In genomic region chr10:102416181-102417094, GRCh38 we compare ENCODE assay signal across 28 cellular contexts. TPM values are rescaled to one million over a fixed set of nuclear protein-coding genes. Genes with fewer than 3 reads are reported as not detected.
DNase-seq lines count a peak whose midpoint lies in the region; ATAC-seq, FAIRE-seq and TF ChIP-seq lines count a peak whose summit lies in the region.
"Had no signal": no experiment of that assay in that cellular context is flagged by ENCODE, and none has a peak within 500 bp of the region (broad histone marks: within the 10 kb centered on the region; RNA-seq: fewer than 3 reads in every experiment).

No MANE protein-coding gene starts in this region.

- no peak overlapping the region for H3K9ac ChIP-seq in neuronal stem cell (ENCODE audit: low read depth, low read length, poor library complexity)
- H3K9ac ChIP-seq: GM23248 had no signal

- TF ChIP-seq CTCF in D721Med (IDR thresholded peaks at IDR 0.05; ENCODE audit: insufficient read depth, missing control alignments) (no peak), glutamatergic neuron (IDR thresholded peaks at IDR 0.05; ENCODE audit: partially characterized antibody, unreplicated experiment) (no peak), nephron progenitor cell (IDR thresholded peaks at IDR 0.05) (no peak), adrenal gland (IDR thresholded peaks at IDR 0.05) (no peak)

- WGBS in neuronal stem cell (ENCODE audit: extremely low coverage in 2 of 2, insufficient read length in 2 of 2, insufficient replicate concordance in 1 of 2), 2 donors, result no CpG with 5 or more reads among the region's 30 CpGs
- WGBS in adrenal gland, 4 donors, result 72 to 81% (median 76%) methylated on average over 13 to 30 of the region's 30 CpGs

- H3K9me3 ChIP-seq in neuronal stem cell (replicated peaks in 1 of 2; ENCODE audit: control insufficient read depth in 2 of 2, insufficient read depth in 1 of 2, low read depth in 1 of 2, low read length in 2 of 2) (peaks cover 0 to under 1% of the 10 kb centered on the region in 2 donors), adrenal gland (replicated peaks in 1 of 3) (no peaks in the 10 kb centered on the region)
- H3K9me3 ChIP-seq: SJSA1 had no signal

- H3K4me1 Mint-ChIP-seq in glutamatergic neuron (ENCODE audit: low read depth, unreplicated experiment) (peaks cover 40% of the 10 kb centered on the region), nephron progenitor cell (peaks cover 28% of the 10 kb centered on the region)

- H3K4me2 ChIP-seq in neuronal stem cell (ENCODE audit: insufficient read depth, low read length, poor library complexity, severe bottlenecking), result no peak overlapping the region
- H3K4me2 ChIP-seq: PC-9 had no signal

- no peak overlapping the region for H2BK120ac ChIP-seq in neuronal stem cell (ENCODE audit: low read depth, low read length)

- H2BK15ac ChIP-seq in neuronal stem cell (ENCODE audit: low read length), result peak overlapping the region; percentile 3

- H3K36me3 Mint-ChIP-seq in glutamatergic neuron (ENCODE audit: unreplicated experiment) (no peaks in the 10 kb centered on the region), nephron progenitor cell (ENCODE audit: low read depth) (no peaks in the 10 kb centered on the region)
- H3K36me3 Mint-ChIP-seq: CD4-positive, CD25-positive, alpha-beta regulatory T cell had no signal

- H2AK5ac ChIP-seq in neuronal stem cell (ENCODE audit: low read depth, low read length), result no peak overlapping the region

- no peak overlapping the region for H4K91ac ChIP-seq in neuronal stem cell (ENCODE audit: low read depth, low read length, poor library complexity)

- no peak overlapping the region for H3K14ac ChIP-seq in neuronal stem cell (ENCODE audit: low read length)

- H3K4ac ChIP-seq in neuronal stem cell (ENCODE audit: low read length), result no peak overlapping the region

- no peak for ATAC-seq in Right ventricle myocardium inferior
- no peak for ATAC-seq in left ventricle myocardium superior

- H3K4me3 Mint-ChIP-seq in glutamatergic neuron (ENCODE audit: unreplicated experiment) (peak overlapping the region; percentile 77), nephron progenitor cell (no peak overlapping the region)

- H3K18ac ChIP-seq in neuronal stem cell (ENCODE audit: low read length), result no peak overlapping the region

- H3K9me3 Mint-ChIP-seq in glutamatergic neuron (ENCODE audit: unreplicated experiment) (peaks cover 15% of the 10 kb centered on the region), nephron progenitor cell (no peaks in the 10 kb centered on the region)
- H3K9me3 Mint-ChIP-seq: H9 had no signal

- H3K23ac ChIP-seq in neuronal stem cell (ENCODE audit: low read depth, low read length, poor library complexity), result no peak overlapping the region

- no peak overlapping the region for H2BK5ac ChIP-seq in neuronal stem cell (ENCODE audit: low read length)

- H2AFZ ChIP-seq in neuronal stem cell (ENCODE audit: low read length), result no peak overlapping the region
- H2AFZ ChIP-seq: GM23248, PC-9 had no signal

- H3K27me3 ChIP-seq in neuronal stem cell (ENCODE audit: control insufficient read depth in 3 of 3, insufficient read depth in 3 of 3, low read depth in 1 of 3, low read length in 3 of 3), result peaks cover 0 to 6% (median 0%) of the 10 kb centered on the region in 3 experiments
- peaks cover 16% of the 10 kb centered on the region for H3K27me3 ChIP-seq in adrenal gland

- no peak overlapping the region for H2BK12ac ChIP-seq in neuronal stem cell (ENCODE audit: low read length)

- H3K4me3 ChIP-seq in neuronal stem cell (ENCODE audit: low read length in 2 of 2) (no peak overlapping the region), adrenal gland (no peak overlapping the region)
- H3K4me3 ChIP-seq: GM23248, PC-9, SJSA1 had no signal

- DNase-seq in Right ventricle myocardium inferior (ENCODE audit: missing footprints) (peak; percentile 67), left ventricle myocardium superior (no peak), D721Med (ENCODE audit: insufficient read length, low spot score) (no peak), glutamatergic neuron (no peak), neuronal stem cell (ENCODE audit: low spot score) (no peak), cortex of kidney (lab: John Stamatoyannopoulos, UW) (no peak), nephron progenitor cell (no peak), adrenal gland (no peak)
- DNase-seq: CD4-positive, CD25-positive, alpha-beta regulatory T cell; DMS53; GM23248; H9; Karpas-422; NCI-H1092; NCI-H1417 treated with DMSO at 0.1 percent for 48 hours; NCI-H187; NCI-H524; NCI-H748 treated with DMSO at 0.1 percent for 48 hours; NK-92 treated with Interleukin-12 subunit alpha and Interleukin-12 subunit beta, amount 100 ng/mL, for 24 hours; PC-9; Right ventricle myocardium superior had no signal

- H3K27ac Mint-ChIP-seq in glutamatergic neuron (ENCODE audit: unreplicated experiment) (peak overlapping the region; percentile 84), nephron progenitor cell (no peak overlapping the region)
- H3K27ac Mint-ChIP-seq: CD4-positive, CD25-positive, alpha-beta regulatory T cell had no signal

- H3K27me3 Mint-ChIP-seq in glutamatergic neuron (ENCODE audit: unreplicated experiment) (peaks cover 15% of the 10 kb centered on the region), nephron progenitor cell (ENCODE audit: low read depth, poor library complexity) (peaks cover 78% of the 10 kb centered on the region)

- intact Hi-C loops in Right ventricle myocardium inferior (cut with DNase I), result no loop called here
- intact Hi-C loops in left ventricle myocardium superior (cut with micrococcal nuclease), result no loop called here
- intact Hi-C loops in adrenal gland (cut with DNase I), result no loop called here

- H3K27ac ChIP-seq in neuronal stem cell (replicated peaks; ENCODE audit: low read length) (no peak overlapping the region), adrenal gland (no peak overlapping the region)
- H3K27ac ChIP-seq: GM23248, PC-9, SJSA1 had no signal

- H3K79me1 ChIP-seq in neuronal stem cell (ENCODE audit: low read depth, low read length), result no peaks in the 10 kb centered on the region

- TF ChIP-seq POLR2A in adrenal gland (IDR thresholded peaks at IDR 0.05), result no peak

- peak; percentile 88 for FAIRE-seq in D721Med (lab: Jason Lieb, UNC)
- FAIRE-seq: GM18507 had no signal

- H4K8ac ChIP-seq in neuronal stem cell (ENCODE audit: low read depth, low read length), result no peak overlapping the region

- H3K4me1 ChIP-seq in neuronal stem cell (ENCODE audit: control insufficient read depth in 2 of 2, insufficient read depth in 1 of 2, low read depth in 1 of 2, low read length in 2 of 2), result peaks cover 37 to 48% of the 10 kb centered on the region in 2 donors
- peaks cover 15% of the 10 kb centered on the region in 2 donors for H3K4me1 ChIP-seq in adrenal gland (replicated peaks in 1 of 2)

- H3K36me3 ChIP-seq in neuronal stem cell (replicated peaks in 1 of 2; ENCODE audit: control insufficient read depth in 2 of 2, insufficient read depth in 2 of 2, low read length in 2 of 2) (peaks cover 0 to 13% of the 10 kb centered on the region in 2 donors), adrenal gland (replicated peaks in 1 of 2) (no peaks in the 10 kb centered on the region)
- H3K36me3 ChIP-seq: SJSA1 had no signal

RNA-seq across cellular contexts. Expression of gene PSD, which starts 2.1 kb away (rescaled TPM):
- total RNA-seq in Right ventricle myocardium inferior (0.49 TPM), left ventricle myocardium superior (0.50 TPM), glutamatergic neuron (ENCODE audit: unreplicated experiment) (88.5 TPM), adrenal gland (10 to 100 TPM in 1 of 8 donors, 1 to 10 TPM in 5, under 1 TPM in 1, not detected in 1; 0.54 to 10.6 (median 6.0) TPM)
- 2.4 TPM for polyA plus RNA-seq in neuronal stem cell (2013, experiment 1 of 2)
- polyA plus RNA-seq in neuronal stem cell (2013, experiment 2 of 2), result 1.9 TPM
- polyA plus RNA-seq in adrenal gland, result 10 to 100 TPM in 2 of 3 donors, 1 to 10 TPM in 1; 3.4 to 43.7 (median 10.4) TPM
- total RNA-seq: A172 had no signal

RNA-seq across cellular contexts. Expression of gene FBXL15, which starts 4.2 kb away (rescaled TPM):
- total RNA-seq in Right ventricle myocardium inferior, result 8.4 TPM
- 9.1 TPM for total RNA-seq in left ventricle myocardium superior
- 23.4 TPM for total RNA-seq in glutamatergic neuron (ENCODE audit: unreplicated experiment)
- 4.7 TPM for polyA plus RNA-seq in neuronal stem cell (2013, experiment 1 of 2)
- polyA plus RNA-seq in neuronal stem cell (2013, experiment 2 of 2), result 4.8 TPM
- 10 to 100 TPM; 21.6 to 61.9 (median 33.9) TPM for total RNA-seq in adrenal gland
- 10 to 100 TPM in 2 of 3 donors, 1 to 10 TPM in 1; 2.1 to 26.1 (median 25.5) TPM for polyA plus RNA-seq in adrenal gland

RNA-seq across cellular contexts. Expression of gene CUEDC2, which starts 15.9 kb away (rescaled TPM):
- total RNA-seq in Right ventricle myocardium inferior, result 84.5 TPM
- 78.3 TPM for total RNA-seq in left ventricle myocardium superior
- 104 TPM for total RNA-seq in glutamatergic neuron (ENCODE audit: unreplicated experiment)
- 114 TPM for polyA plus RNA-seq in neuronal stem cell (2013, experiment 1 of 2)
- 113 TPM for polyA plus RNA-seq in neuronal stem cell (2013, experiment 2 of 2)
- 100 to 1,000 TPM in 1 of 8 donors, 10 to 100 TPM in 7; 76.9 to 115 (median 87.0) TPM for total RNA-seq in adrenal gland
- 10 to 100 TPM; 71.4 to 75.3 (median 73.1) TPM for polyA plus RNA-seq in adrenal gland

RNA-seq across cellular contexts. Expression of gene NFKB2, which starts 20.9 kb away (rescaled TPM):
- total RNA-seq in Right ventricle myocardium inferior (15.1 TPM), left ventricle myocardium superior (11.3 TPM), glutamatergic neuron (ENCODE audit: unreplicated experiment) (7.5 TPM), adrenal gland (10 to 100 TPM; 14.3 to 73.2 (median 29.6) TPM)
- polyA plus RNA-seq in neuronal stem cell (2013, experiment 1 of 2), result 7.6 TPM
- polyA plus RNA-seq in neuronal stem cell (2013, experiment 2 of 2), result 8.2 TPM
- 10 to 100 TPM; 17.3 to 92.6 (median 85.8) TPM for polyA plus RNA-seq in adrenal gland

RNA-seq across cellular contexts. Expression of gene C10orf95, which starts 34.9 kb away (rescaled TPM):
- total RNA-seq in Right ventricle myocardium inferior, result not detected
- not detected for total RNA-seq in left ventricle myocardium superior
- total RNA-seq in glutamatergic neuron (ENCODE audit: unreplicated experiment), result not detected
- 0.10 TPM for polyA plus RNA-seq in neuronal stem cell (2013, experiment 1 of 2)
- polyA plus RNA-seq in neuronal stem cell (2013, experiment 2 of 2), result 0.18 TPM
- total RNA-seq in adrenal gland, result under 1 TPM in 3 of 8 donors, not detected in 5; 0.14 to 0.28 (median 0.18) TPM
- under 1 TPM in 2 of 3 donors, not detected in 1; 0.24 TPM for polyA plus RNA-seq in adrenal gland
- total RNA-seq: A172, Daoy, G401, GM23248, H9, Right ventricle myocardium superior, RPMI7951, SJSA1 had no signal
- polyA plus RNA-seq: BJ, GM23248 had no signal
